ENCODE assay signal across 1 cellular context in the genomic region with DNA sequence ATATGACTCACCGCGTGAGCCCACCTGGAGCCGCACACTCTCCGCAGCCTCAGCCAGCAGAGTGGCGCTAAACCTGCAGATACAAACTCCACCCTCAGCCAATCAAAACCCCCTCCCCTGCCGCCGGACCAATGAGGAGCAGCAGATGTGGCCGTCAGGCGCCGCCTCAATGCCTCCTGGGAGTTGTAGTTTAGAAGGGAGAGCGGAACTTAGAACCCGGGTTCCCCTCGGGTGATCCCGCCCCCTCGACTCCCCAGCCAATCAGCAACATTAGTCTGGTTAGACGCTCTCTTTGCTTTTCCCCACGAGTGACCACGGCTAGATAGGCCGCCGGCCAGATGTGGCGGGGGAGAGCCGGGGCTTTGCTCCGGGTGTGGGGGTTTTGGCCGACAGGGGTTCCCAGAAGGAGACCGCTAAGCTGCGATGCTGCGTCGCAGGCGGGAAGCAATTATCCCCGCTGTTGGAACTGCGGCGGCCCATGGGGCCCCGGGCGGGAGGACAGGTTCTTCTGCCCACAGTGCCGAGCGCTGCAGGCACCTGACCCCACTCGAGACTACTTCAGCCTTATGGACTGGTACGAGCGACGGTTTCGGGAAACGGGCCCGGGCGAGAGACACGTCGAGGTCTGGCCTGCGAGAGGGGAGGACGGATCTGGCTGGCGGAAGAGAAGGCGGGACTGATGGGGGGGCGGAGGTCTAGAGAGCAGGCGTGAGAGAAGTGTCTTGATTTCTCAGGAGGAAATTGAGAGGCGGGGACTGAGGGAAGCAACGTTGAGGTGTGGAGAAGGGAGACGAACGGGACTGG.
A peak's percentile ranks its signal among the peaks of the same experiment; 100 is the strongest.
TF ChIP-seq lines count a peak whose summit lies in the region.

A gene (minus strand): TSS at position 63 of the 804 bp plus-strand sequence. CDS start 7,099 bp downstream, outside the sequence.
A gene with protein sequence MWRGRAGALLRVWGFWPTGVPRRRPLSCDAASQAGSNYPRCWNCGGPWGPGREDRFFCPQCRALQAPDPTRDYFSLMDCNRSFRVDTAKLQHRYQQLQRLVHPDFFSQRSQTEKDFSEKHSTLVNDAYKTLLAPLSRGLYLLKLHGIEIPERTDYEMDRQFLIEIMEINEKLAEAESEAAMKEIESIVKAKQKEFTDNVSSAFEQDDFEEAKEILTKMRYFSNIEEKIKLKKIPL (plus strand): TSS at position 282 of the 804 bp plus-strand sequence. CDS start 57 bp downstream, at position 339.

TF ChIP-seq in GM23338, 12 proteins besides CTCF, POLR2A, EP300 and RAD21:
- TF ChIP-seq, protein P1, sequence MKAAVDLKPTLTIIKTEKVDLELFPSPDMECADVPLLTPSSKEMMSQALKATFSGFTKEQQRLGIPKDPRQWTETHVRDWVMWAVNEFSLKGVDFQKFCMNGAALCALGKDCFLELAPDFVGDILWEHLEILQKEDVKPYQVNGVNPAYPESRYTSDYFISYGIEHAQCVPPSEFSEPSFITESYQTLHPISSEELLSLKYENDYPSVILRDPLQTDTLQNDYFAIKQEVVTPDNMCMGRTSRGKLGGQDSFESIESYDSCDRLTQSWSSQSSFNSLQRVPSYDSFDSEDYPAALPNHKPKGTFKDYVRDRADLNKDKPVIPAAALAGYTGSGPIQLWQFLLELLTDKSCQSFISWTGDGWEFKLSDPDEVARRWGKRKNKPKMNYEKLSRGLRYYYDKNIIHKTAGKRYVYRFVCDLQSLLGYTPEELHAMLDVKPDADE (IDR thresholded peaks at IDR 0.05): peak; percentile 89
- TF ChIP-seq, protein P2, sequence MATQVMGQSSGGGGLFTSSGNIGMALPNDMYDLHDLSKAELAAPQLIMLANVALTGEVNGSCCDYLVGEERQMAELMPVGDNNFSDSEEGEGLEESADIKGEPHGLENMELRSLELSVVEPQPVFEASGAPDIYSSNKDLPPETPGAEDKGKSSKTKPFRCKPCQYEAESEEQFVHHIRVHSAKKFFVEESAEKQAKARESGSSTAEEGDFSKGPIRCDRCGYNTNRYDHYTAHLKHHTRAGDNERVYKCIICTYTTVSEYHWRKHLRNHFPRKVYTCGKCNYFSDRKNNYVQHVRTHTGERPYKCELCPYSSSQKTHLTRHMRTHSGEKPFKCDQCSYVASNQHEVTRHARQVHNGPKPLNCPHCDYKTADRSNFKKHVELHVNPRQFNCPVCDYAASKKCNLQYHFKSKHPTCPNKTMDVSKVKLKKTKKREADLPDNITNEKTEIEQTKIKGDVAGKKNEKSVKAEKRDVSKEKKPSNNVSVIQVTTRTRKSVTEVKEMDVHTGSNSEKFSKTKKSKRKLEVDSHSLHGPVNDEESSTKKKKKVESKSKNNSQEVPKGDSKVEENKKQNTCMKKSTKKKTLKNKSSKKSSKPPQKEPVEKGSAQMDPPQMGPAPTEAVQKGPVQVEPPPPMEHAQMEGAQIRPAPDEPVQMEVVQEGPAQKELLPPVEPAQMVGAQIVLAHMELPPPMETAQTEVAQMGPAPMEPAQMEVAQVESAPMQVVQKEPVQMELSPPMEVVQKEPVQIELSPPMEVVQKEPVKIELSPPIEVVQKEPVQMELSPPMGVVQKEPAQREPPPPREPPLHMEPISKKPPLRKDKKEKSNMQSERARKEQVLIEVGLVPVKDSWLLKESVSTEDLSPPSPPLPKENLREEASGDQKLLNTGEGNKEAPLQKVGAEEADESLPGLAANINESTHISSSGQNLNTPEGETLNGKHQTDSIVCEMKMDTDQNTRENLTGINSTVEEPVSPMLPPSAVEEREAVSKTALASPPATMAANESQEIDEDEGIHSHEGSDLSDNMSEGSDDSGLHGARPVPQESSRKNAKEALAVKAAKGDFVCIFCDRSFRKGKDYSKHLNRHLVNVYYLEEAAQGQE (IDR thresholded peaks at IDR 0.05; ENCODE audit: unreplicated experiment): no peak
- peak; percentile 86 for TF ChIP-seq CREB1 (CRISPR knock-in tag; IDR thresholded peaks at IDR 0.05; ENCODE audit: low read depth)
- TF ChIP-seq POLR2AphosphoS5 (IDR thresholded peaks at IDR 0.05; ENCODE audit: low read depth): peak; percentile 87
